27 cellular contexts compared by ENCODE assay signal in the genomic region with DNA sequence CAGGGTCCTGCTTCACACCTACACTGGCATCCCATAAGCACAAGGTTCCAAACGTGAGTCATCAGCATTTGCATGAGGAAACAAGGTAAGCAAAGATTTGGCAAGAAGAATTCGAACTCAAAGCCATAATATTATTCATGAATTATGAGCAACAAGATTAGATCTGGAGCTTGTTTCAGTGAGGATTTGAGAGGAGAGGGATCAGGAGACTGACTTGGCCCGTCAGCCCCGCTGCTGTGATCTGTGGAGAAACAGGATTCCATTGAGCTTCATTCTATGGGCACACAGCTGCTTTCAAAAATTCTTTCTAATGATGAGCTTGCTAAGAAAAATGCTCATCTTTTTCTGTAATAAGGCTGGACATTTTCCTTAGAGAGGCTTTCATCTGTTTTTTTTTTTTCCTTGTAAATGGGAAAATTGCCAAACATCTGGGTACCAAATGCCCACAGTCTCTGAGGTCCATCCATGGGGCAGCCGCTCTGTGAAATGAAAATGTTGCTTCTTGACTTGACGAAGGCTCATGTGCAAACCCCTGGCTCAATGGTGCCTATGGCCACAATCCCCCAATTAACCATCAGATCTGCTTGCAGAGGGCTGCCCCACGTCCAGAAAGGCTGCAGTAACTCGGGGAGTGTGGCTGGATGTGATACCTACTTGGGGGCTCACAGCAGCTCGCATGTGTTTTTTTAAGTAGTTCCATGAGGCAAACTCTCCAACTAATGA.
"Had no signal": no experiment of that assay in that cellular context is flagged by ENCODE, and none has a peak within 500 bp of the region (broad histone marks: within the 10 kb centered on the region; RNA-seq: fewer than 3 reads in every experiment).

No MANE protein-coding gene starts in this region.

- H3K4me1 ChIP-seq: left lung, lower lobe of right lung, neural progenitor cell, right atrium auricular region, right lobe of liver, tibial nerve, upper lobe of left lung had no signal

- H3K27ac ChIP-seq: left lung, lower lobe of right lung, neural progenitor cell, neutrophil, ovary, right atrium auricular region, right lobe of liver, tibial nerve, upper lobe of left lung had no signal

- H3K4me2 ChIP-seq: neural progenitor cell, smooth muscle cell had no signal

- H3K4me3 ChIP-seq: left lung, lower lobe of right lung, neural progenitor cell, ovary, right atrium auricular region, right lobe of liver, smooth muscle cell, tibial nerve, upper lobe of left lung had no signal

- H3K27me3 ChIP-seq: left lung, neutrophil, ovary, right atrium auricular region, right lobe of liver, tibial nerve, upper lobe of left lung had no signal

- H3K9ac ChIP-seq: neural progenitor cell had no signal

- DNase-seq: hypothalamus; immature natural killer cell; kidney; left colon; left lung; lower lobe of right lung; mammary epithelial cell; mesenchymal stem cell; naive thymus-derived CD8-positive, alpha-beta T cell; nephron progenitor cell; occipital lobe; ovary; right lobe of liver; stimulated activated CD4-positive, alpha-beta T cell treated with anti-CD3 and anti-CD28 coated beads, Interleukin-1b, Interleukin-23, amount 100 ng/mL, for 48 hours; stimulated activated CD4-positive, alpha-beta T cell treated with anti-CD3 and anti-CD28 coated beads, Interleukin-2, amount 100 ng/mL, for 48 hours; stimulated activated CD4-positive, alpha-beta T cell treated with anti-CD3 and anti-CD28 coated beads, Interleukin-4, amount 100 ng/mL, for 4 hours; stimulated activated CD8-positive, alpha-beta memory T cell treated with anti-CD3 and anti-CD28 coated beads, Interleukin-4, amount 100 ng/mL, for 48 hours; stimulated activated naive CD4-positive, alpha-beta T cell treated with Interleukin-2 at 50 U/mL for 16 hours; stimulated activated naive CD8-positive, alpha-beta T cell treated with anti-CD3 and anti-CD28 coated beads, Interleukin-15, amount 100 ng/mL, for 72 hours; substantia nigra; upper lobe of left lung had no signal

- H3K9me3 ChIP-seq: lower lobe of right lung, neutrophil, ovary, right atrium auricular region, right lobe of liver, upper lobe of left lung had no signal

- H2AFZ ChIP-seq: neural progenitor cell had no signal

- H3K36me3 ChIP-seq: left lung, lower lobe of right lung, neural progenitor cell, neutrophil, ovary, right atrium auricular region, right lobe of liver, tibial nerve, upper lobe of left lung had no signal

- ATAC-seq: left colon; left lung; lower lobe of right lung; naive thymus-derived CD8-positive, alpha-beta T cell; right lobe of liver; stimulated activated memory B cell treated with anti-CD40 and anti-IgM and Interleukin-4, amounts not matched to agents 10 μg/mL and 1 μg/mL and 100 μg/mL, for 72 hours; stimulated activated naive CD8-positive, alpha-beta T cell treated with anti-CD3 and anti-CD28 coated beads, Interleukin-15, amount 100 ng/mL, for 72 hours had no signal
